Comparison of ENCODE assay signal across 23 cellular contexts in genomic region chr17:67456889-67457288, GRCh38.
DNase-seq lines count a peak whose midpoint lies in the region; ATAC-seq, FAIRE-seq and TF ChIP-seq lines count a peak whose summit lies in the region.
"Had no signal": no experiment of that assay in that cellular context is flagged by ENCODE, and none has a peak within 500 bp of the region (broad histone marks: within the 10 kb centered on the region; RNA-seq: fewer than 3 reads in every experiment).

No MANE protein-coding gene starts in this region.

- H3K4me1 Mint-ChIP-seq in activated naive CD4-positive, alpha-beta T cell treated with anti-CD3 and anti-CD28 coated beads, Interleukin-2, amount 10 ng/mL, durations not matched to agents 7 days and 5 days: peaks cover 77% of the 10 kb centered on the region
- peaks cover 23% of the 10 kb centered on the region for H3K4me1 Mint-ChIP-seq in stimulated activated memory B cell treated with anti-CD40 and anti-IgM and Interleukin-4, amounts not matched to agents 10 μg/mL and 1 μg/mL and 100 μg/mL, for 72 hours
- H3K4me1 Mint-ChIP-seq in nephron progenitor cell: peaks cover 29% of the 10 kb centered on the region

- TF ChIP-seq EP300 in K562 (IDR thresholded peaks at IDR 0.05; ENCODE audit: low read length): no peak

- H3K9me1 ChIP-seq in K562 (ENCODE audit: control insufficient read depth, insufficient read depth, low read length): no peaks in the 10 kb centered on the region

- BruUV-seq in OCI-LY7 (replicated peaks; lab: Mats Ljungman, UMichigan) (no TSS peak), K562 (replicated peaks; lab: Mats Ljungman, UMichigan) (no TSS peak)

- no peaks in the 10 kb centered on the region; the same call in 1 of the 2 replicates for H3K36me3 ChIP-seq in OCI-LY7 (ENCODE audit: insufficient read depth, low read length)
- no peaks in the 10 kb centered on the region for H3K36me3 ChIP-seq in K562 (ENCODE audit: control insufficient read depth, insufficient read depth, low read length)
- no peaks in the 10 kb centered on the region for H3K36me3 ChIP-seq in aorta (ENCODE audit: control insufficient read depth in 1 of 2, insufficient read depth in 2 of 2, low read length in 1 of 2)
- H3K36me3 ChIP-seq in pancreas: no peaks in the 10 kb centered on the region
- H3K36me3 ChIP-seq: Peyer's patch, SJCRH30 had no signal

- H2AFZ ChIP-seq in OCI-LY7 (ENCODE audit: low read length) (no peak overlapping the region), K562 (ENCODE audit: low read depth, low read length) (no peak overlapping the region)

- in situ Hi-C loops in K562 (cut with MboI): no loop called here

- FAIRE-seq in K562 (lab: Jason Lieb, UNC) (no peak), pancreas (lab: Jason Lieb, UNC) (no peak)
- FAIRE-seq: G401.6, HTR-8/SVneo had no signal

- H3K4me1 ChIP-seq in OCI-LY7 (ENCODE audit: insufficient read depth, low read length, poor library complexity, severe bottlenecking): peaks cover 52% of the 10 kb centered on the region
- no peaks in the 10 kb centered on the region for H3K4me1 ChIP-seq in K562 (replicated peaks in 1 of 2; ENCODE audit: control insufficient read depth in 2 of 2, insufficient read depth in 2 of 2, low read length in 2 of 2)
- no peaks in the 10 kb centered on the region for H3K4me1 ChIP-seq in aorta (ENCODE audit: control insufficient read depth in 1 of 2, insufficient read depth in 2 of 2, low read length in 2 of 2)
- H3K4me1 ChIP-seq in pancreas: no peaks in the 10 kb centered on the region
- H3K4me1 ChIP-seq: Peyer's patch, psoas muscle, SJCRH30 had no signal

- no peak overlapping the region for H3K9ac ChIP-seq in K562 (ENCODE audit: insufficient read depth in 1 of 2, low read depth in 2 of 2, low read length in 2 of 2)
- H3K9ac ChIP-seq: KMS-11 had no signal

- no peaks in the 10 kb centered on the region for H3K27me3 Mint-ChIP-seq in activated naive CD4-positive, alpha-beta T cell treated with anti-CD3 and anti-CD28 coated beads, Interleukin-2, amount 10 ng/mL, durations not matched to agents 7 days and 5 days
- H3K27me3 Mint-ChIP-seq in stimulated activated memory B cell treated with anti-CD40 and anti-IgM and Interleukin-4, amounts not matched to agents 10 μg/mL and 1 μg/mL and 100 μg/mL, for 72 hours: no peaks in the 10 kb centered on the region
- peaks cover 9% of the 10 kb centered on the region for H3K27me3 Mint-ChIP-seq in nephron progenitor cell (ENCODE audit: low read depth, poor library complexity)

- DNase-seq in activated naive CD4-positive, alpha-beta T cell treated with anti-CD3 and anti-CD28 coated beads, Interleukin-2, amount 50 U/mL, for 72 hours (ENCODE audit: low spot score in 2 of 2): peak in 1 of 2 donors; percentile 14
- no peak for DNase-seq in activated naive CD4-positive, alpha-beta T cell treated with anti-CD3 and anti-CD28 coated beads, Interleukin-2, amount 10 ng/mL, durations not matched to agents 7 days and 5 days
- DNase-seq in OCI-LY7 (ENCODE audit: low spot score): no peak
- DNase-seq in K562 (ENCODE audit: extremely low read depth in 1 of 4, low spot score in 3 of 4): no peak
- DNase-seq in aorta: no peak
- DNase-seq in pancreas: no peak
- no peak for DNase-seq in nephron progenitor cell
- DNase-seq: activated CD4-positive, alpha-beta T cell treated with anti-CD3 and anti-CD28 coated beads for 48 hours; activated naive CD4-positive, alpha-beta T cell treated with Interleukin-2 at 50 U/mL for 16 hours; cerebellar nuclear complex; DMS153; dorsolateral prefrontal cortex; HFFc6; NCI-H187; NCI-H526; psoas muscle; SJCRH30; trophoblast cell had no signal

- H3K4me3 ChIP-seq in OCI-LY7 (ENCODE audit: low read depth, low read length, poor library complexity, severe bottlenecking) (no peak overlapping the region), K562 (no peak overlapping the region), aorta (ENCODE audit: low read length in 2 of 2) (no peak overlapping the region), pancreas (no peak overlapping the region)
- H3K4me3 ChIP-seq: dorsolateral prefrontal cortex, Peyer's patch, psoas muscle, SJCRH30 had no signal

- H3K36me3 Mint-ChIP-seq in activated naive CD4-positive, alpha-beta T cell treated with anti-CD3 and anti-CD28 coated beads, Interleukin-2, amount 50 U/mL, for 72 hours: peaks cover 13 to 52% of the 10 kb centered on the region in 2 donors
- peaks cover 47% of the 10 kb centered on the region for H3K36me3 Mint-ChIP-seq in activated naive CD4-positive, alpha-beta T cell treated with anti-CD3 and anti-CD28 coated beads, Interleukin-2, amount 10 ng/mL, durations not matched to agents 7 days and 5 days
- H3K36me3 Mint-ChIP-seq in stimulated activated memory B cell treated with anti-CD40 and anti-IgM and Interleukin-4, amounts not matched to agents 10 μg/mL and 1 μg/mL and 100 μg/mL, for 72 hours: peaks cover 30% of the 10 kb centered on the region
- peaks cover 23% of the 10 kb centered on the region for H3K36me3 Mint-ChIP-seq in nephron progenitor cell (ENCODE audit: low read depth)

- POLR2A ChIA-PET in OCI-LY7 (lab: Charles Lee): interaction anchor here (0.7 to 5.0 kb wide), 4 partner anchors 10 to 85 kb away, joined by 3 to 33 read pairs (median 4); no protein-coding TSS in a partner anchor
- POLR2A ChIA-PET in K562 (lab: Yijun Ruan, JAX): no interaction called here

- H3K79me2 ChIP-seq in OCI-LY7 (ENCODE audit: insufficient read depth, low read depth, low read length) (peaks cover 4% of the 10 kb centered on the region; the same call in 1 of the 2 replicates), K562 (ENCODE audit: control insufficient read depth, insufficient read depth, low read length) (no peaks in the 10 kb centered on the region)

- no peak overlapping the region for H3K4me3 Mint-ChIP-seq in activated naive CD4-positive, alpha-beta T cell treated with anti-CD3 and anti-CD28 coated beads, Interleukin-2, amount 10 ng/mL, durations not matched to agents 7 days and 5 days
- H3K4me3 Mint-ChIP-seq in stimulated activated memory B cell treated with anti-CD40 and anti-IgM and Interleukin-4, amounts not matched to agents 10 μg/mL and 1 μg/mL and 100 μg/mL, for 72 hours: no peak overlapping the region
- no peak overlapping the region for H3K4me3 Mint-ChIP-seq in nephron progenitor cell
- H3K4me3 Mint-ChIP-seq: HFFc6 had no signal

- H3K9me2 ChIP-seq in OCI-LY7 (ENCODE audit: insufficient read depth, low read length): no peaks in the 10 kb centered on the region

- TF ChIP-seq CTCF in OCI-LY7 (conservative IDR thresholded peaks at IDR 0.05; ENCODE audit: low read length) (no peak), K562 (IDR thresholded peaks at IDR 0.05 in 2 of 3, conservative IDR thresholded peaks at IDR 0.05 in 1 of 3; ENCODE audit: insufficient read depth in 2 of 3, low read depth in 1 of 3, low read length in 3 of 3) (no peak), pancreas (IDR thresholded peaks at IDR 0.05) (no peak), nephron progenitor cell (IDR thresholded peaks at IDR 0.05) (no peak)

- intact Hi-C loops in OCI-LY7 (cut with micrococcal nuclease; ENCODE audit: unreplicated experiment): no loop called here
- intact Hi-C loops in K562 (cut with micrococcal nuclease): no loop called here
- intact Hi-C loops in aorta (cut with DNase I): no loop called here
- intact Hi-C loops in pancreas (cut with DNase I): no loop called here

- peak overlapping the region; percentile 73 to 81 for H3K27ac Mint-ChIP-seq in activated naive CD4-positive, alpha-beta T cell treated with anti-CD3 and anti-CD28 coated beads, Interleukin-2, amount 50 U/mL, for 72 hours
- no peak overlapping the region for H3K27ac Mint-ChIP-seq in activated naive CD4-positive, alpha-beta T cell treated with anti-CD3 and anti-CD28 coated beads, Interleukin-2, amount 10 ng/mL, durations not matched to agents 7 days and 5 days
- H3K27ac Mint-ChIP-seq in stimulated activated memory B cell treated with anti-CD40 and anti-IgM and Interleukin-4, amounts not matched to agents 10 μg/mL and 1 μg/mL and 100 μg/mL, for 72 hours: peak overlapping the region; percentile 7
- no peak overlapping the region for H3K27ac Mint-ChIP-seq in nephron progenitor cell
- H3K27ac Mint-ChIP-seq: HFFc6 had no signal

- H4K20me1 ChIP-seq in OCI-LY7 (ENCODE audit: insufficient read depth, low read length) (no peaks in the 10 kb centered on the region), K562 (replicated peaks; ENCODE audit: control insufficient read depth, insufficient read depth, low read length) (no peaks in the 10 kb centered on the region)

- WGBS in K562 (ENCODE audit: insufficient coverage, low coverage, missing lambda C conversion rate): 12% methylated on average over 3 of the region's 3 CpGs
- WGBS in aorta, 2 donors: 98 to 100% methylated on average over 3 of the region's 3 CpGs
- 98% methylated on average over 3 of the region's 3 CpGs for WGBS in pancreas, 2 donors

- H3K27me3 ChIP-seq in K562 (ENCODE audit: control insufficient read depth in 2 of 2, insufficient read depth in 2 of 2, low read length in 2 of 2) (peaks cover 18 to 37% of the 10 kb centered on the region in 2 experiments; a peak in 3 of 5 replicates), aorta (ENCODE audit: control insufficient read depth in 1 of 2, insufficient read depth in 2 of 2, low read length in 1 of 2) (no peaks in the 10 kb centered on the region), pancreas (no peaks in the 10 kb centered on the region)
- H3K27me3 ChIP-seq: dorsolateral prefrontal cortex, Peyer's patch, SJCRH30 had no signal

- H3K9me3 Mint-ChIP-seq in activated naive CD4-positive, alpha-beta T cell treated with anti-CD3 and anti-CD28 coated beads, Interleukin-2, amount 50 U/mL, for 72 hours: peaks cover 6 to 18% of the 10 kb centered on the region in 2 donors
- peaks cover 19% of the 10 kb centered on the region for H3K9me3 Mint-ChIP-seq in activated naive CD4-positive, alpha-beta T cell treated with anti-CD3 and anti-CD28 coated beads, Interleukin-2, amount 10 ng/mL, durations not matched to agents 7 days and 5 days
- peaks cover 14% of the 10 kb centered on the region for H3K9me3 Mint-ChIP-seq in stimulated activated memory B cell treated with anti-CD40 and anti-IgM and Interleukin-4, amounts not matched to agents 10 μg/mL and 1 μg/mL and 100 μg/mL, for 72 hours
- H3K9me3 Mint-ChIP-seq in nephron progenitor cell: peaks cover 33% of the 10 kb centered on the region

- H3K27ac ChIP-seq in OCI-LY7 (ENCODE audit: low read depth, low read length, poor library complexity, severe bottlenecking) (peak overlapping the region; percentile 64), K562 (ENCODE audit: extremely low read depth, low read depth, low read length) (no peak overlapping the region), aorta (ENCODE audit: low read depth in 1 of 2, low read length in 2 of 2) (no peak overlapping the region), pancreas (no peak overlapping the region)
- H3K27ac ChIP-seq: KMS-11, Peyer's patch, psoas muscle, SJCRH30 had no signal

- peaks cover 10% of the 10 kb centered on the region; the same call in 1 of the 2 replicates for H3K9me3 ChIP-seq in OCI-LY7 (ENCODE audit: low read length)
- no peaks in the 10 kb centered on the region for H3K9me3 ChIP-seq in K562 (replicated peaks; ENCODE audit: control insufficient read depth, insufficient read depth, low read depth, low read length)
- peaks cover 3% of the 10 kb centered on the region for H3K9me3 ChIP-seq in aorta (ENCODE audit: control insufficient read depth, low read length)
- no peaks in the 10 kb centered on the region for H3K9me3 ChIP-seq in pancreas
- H3K9me3 ChIP-seq: psoas muscle had no signal

- no peak overlapping the region for H3K4me2 ChIP-seq in OCI-LY7 (ENCODE audit: low read length)
- no peak overlapping the region for H3K4me2 ChIP-seq in K562 (ENCODE audit: insufficient read depth, low read length)
- H3K4me2 ChIP-seq: KMS-11 had no signal

- CTCF ChIA-PET in activated naive CD4-positive, alpha-beta T cell treated with anti-CD3 and anti-CD28 coated beads, Interleukin-2, amount 10 ng/mL, durations not matched to agents 7 days and 5 days (lab: Charles Lee): interaction anchor here (1.3 to 2.1 kb wide), 2 partner anchors 15 to 18 kb away, joined by 5 to 8 read pairs; no protein-coding TSS in a partner anchor
- CTCF ChIA-PET in OCI-LY7 (lab: Charles Lee; ENCODE audit: unreplicated experiment) (interaction anchor here (0.6 kb wide), 1 partner anchor 797 kb away, joined by 3 read pairs; no protein-coding TSS in a partner anchor), K562 (lab: Yijun Ruan, JAX; ENCODE audit: low intra/inter-chr PET ratio) (no interaction called here)

- ATAC-seq in activated naive CD4-positive, alpha-beta T cell treated with anti-CD3 and anti-CD28 coated beads, Interleukin-2, amount 50 U/mL, for 72 hours: no peak
- ATAC-seq in K562: no peak
- ATAC-seq in stimulated activated memory B cell treated with anti-CD40 and anti-IgM and Interleukin-4, amounts not matched to agents 10 μg/mL and 1 μg/mL and 100 μg/mL, for 72 hours: no peak
- ATAC-seq in aorta (ENCODE audit: low FRiP score): no peak
- ATAC-seq in pancreas: no peak
- ATAC-seq: psoas muscle had no signal

- no peak for TF ChIP-seq RAD21 in K562 (CRISPR knock-in tag; conservative IDR thresholded peaks at IDR 0.05 in 1 of 2, IDR thresholded peaks at IDR 0.05 in 1 of 2)

- no peak for TF ChIP-seq POLR2A in K562 (conservative IDR thresholded peaks at IDR 0.05)

Comparison
In these comparisons a context has a peak if more than half of its experiments do, and no peak if none do; other contexts are left out.
1. H3K27ac Mint-ChIP-seq: peak in activated naive CD4-positive, alpha-beta T cell treated with anti-CD3 and anti-CD28 coated beads, Interleukin-2, amount 50 U/mL, for 72 hours (2 of 2) and stimulated activated memory B cell treated with anti-CD40 and anti-IgM and Interleukin-4, amounts not matched to agents 10 μg/mL and 1 μg/mL and 100 μg/mL, for 72 hours (single experiment); none in activated naive CD4-positive, alpha-beta T cell treated with anti-CD3 and anti-CD28 coated beads, Interleukin-2, amount 10 ng/mL, durations not matched to agents 7 days and 5 days (single experiment) and nephron progenitor cell (single experiment).